In the genomic region with DNA sequence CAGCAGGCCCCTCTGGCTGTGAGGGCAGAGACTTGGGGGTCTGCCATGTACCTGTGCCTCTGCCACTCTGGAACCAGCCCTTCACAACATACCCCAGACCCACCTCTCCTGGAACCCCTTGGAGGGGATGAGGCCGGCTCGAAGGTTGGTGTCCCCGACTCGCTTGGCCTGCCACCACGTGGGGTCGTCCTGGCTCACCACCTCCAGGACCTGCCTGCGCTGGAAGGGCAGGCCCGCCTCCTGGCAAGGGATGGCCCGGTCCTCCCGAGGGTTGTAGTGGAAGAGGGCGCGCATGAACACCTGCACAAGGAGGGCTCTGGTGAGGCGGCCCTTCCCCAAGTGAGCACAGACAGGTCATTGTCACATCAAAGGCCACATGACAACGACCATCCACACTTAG, we compare ENCODE assay signal across 19 cellular contexts. TPM values are rescaled to one million over a fixed set of nuclear protein-coding genes. Genes with fewer than 3 reads are reported as not detected.
DNase-seq lines count a peak whose midpoint lies in the region; ATAC-seq and TF ChIP-seq lines count a peak whose summit lies in the region.
"Had no signal": no experiment of that assay in that cellular context is flagged by ENCODE, and none has a peak within 500 bp of the region (broad histone marks: within the 10 kb centered on the region; RNA-seq: fewer than 3 reads in every experiment).

No MANE protein-coding gene starts in this region.

- H3K4me3 ChIP-seq in right atrium auricular region (no peak overlapping the region), thyroid gland (replicated peaks in 1 of 3) (no peak overlapping the region)
- H3K4me3 ChIP-seq: A549 had no signal

- 46 to 69% methylated on average over 6 to 14 of the region's 14 CpGs for WGBS in thyroid gland, 2 donors

- peak; percentile 34 for DNase-seq in DMS53 (lab: John Stamatoyannopoulos, UW)
- DNase-seq in DMS53 treated with DMSO at 0.1 percent for 48 hours (lab: John Stamatoyannopoulos, UW; ENCODE audit: unreplicated experiment), result no peak
- no peak for DNase-seq in right atrium auricular region (ENCODE audit: low spot score)
- no peak for DNase-seq in left cardiac atrium
- peak; percentile 65 to 70 for DNase-seq in thyroid gland
- no peak for DNase-seq in hepatic stellate cell (ENCODE audit: low spot score)
- no peak for DNase-seq in NCI-H1417 (lab: John Stamatoyannopoulos, UW)
- DNase-seq: AML-193; Caco-2; CD4-positive, alpha-beta T cell; DMS153; DND-41; EL; H9 had no signal

- no peak for ATAC-seq in left cardiac atrium
- ATAC-seq: A549 had no signal

- no peaks in the 10 kb centered on the region for H3K27me3 ChIP-seq in right atrium auricular region
- H3K27me3 ChIP-seq in thyroid gland, result no peaks in the 10 kb centered on the region

- TF ChIP-seq CTCF in right atrium auricular region (IDR thresholded peaks at IDR 0.05), result no peak
- TF ChIP-seq CTCF in thyroid gland (IDR thresholded peaks at IDR 0.05), result no peak

- H3K9me3 ChIP-seq in right atrium auricular region (no peaks in the 10 kb centered on the region), thyroid gland (no peaks in the 10 kb centered on the region)
- H3K9me3 ChIP-seq: A549, Caco-2 had no signal

- H3K4me1 ChIP-seq in right atrium auricular region (peaks cover 0 to 52% of the 10 kb centered on the region in 2 donors), thyroid gland (peaks cover 0 to 5% of the 10 kb centered on the region in 2 donors)
- H3K4me1 ChIP-seq: Caco-2 had no signal

- intact Hi-C loops in left cardiac atrium (cut with DNase I) (no loop called here), thyroid gland (cut with DNase I) (no loop called here)

- no peak for TF ChIP-seq POLR2A in thyroid gland (IDR thresholded peaks at IDR 0.05)

- H3K36me3 ChIP-seq in right atrium auricular region, result peaks cover 77% of the 10 kb centered on the region
- H3K36me3 ChIP-seq in thyroid gland, result no peaks in the 10 kb centered on the region

- H3K27ac ChIP-seq in right atrium auricular region (peak overlapping the region; percentile 91 to 96), thyroid gland (no peak overlapping the region)
- H3K27ac ChIP-seq: 22Rv1, A549, C4-2B had no signal

RNA-seq across cellular contexts. Expression of a gene that starts 12.2 kb away (rescaled TPM):
- total RNA-seq in right atrium auricular region (10 to 100 TPM; 35.0 to 36.2 TPM), left cardiac atrium (10 to 100 TPM; 30.7 to 74.2 TPM), thyroid gland (10 to 100 TPM in 3 of 4 donors, 1 to 10 TPM in 1; 7.1 to 20.5 (median 15.4) TPM)

RNA-seq across cellular contexts. Expression of a gene that starts 26.2 kb away (rescaled TPM):
- total RNA-seq in right atrium auricular region (10 to 100 TPM; 11.8 to 30.4 TPM), left cardiac atrium (10 to 100 TPM; 14.5 to 15.0 TPM), thyroid gland (10 to 100 TPM in 1 of 4 donors, 1 to 10 TPM in 3; 1.5 to 22.5 (median 2.2) TPM)
- total RNA-seq: Caco-2; CD4-positive, alpha-beta T cell; G401; H1; H9 had no signal

RNA-seq across cellular contexts. Expression of a gene that starts 40.5 kb away (rescaled TPM):
- total RNA-seq in right atrium auricular region (not detected), left cardiac atrium (not detected), thyroid gland (under 1 TPM in 1 of 4 donors, not detected in 3; 0.13 TPM)
- total RNA-seq: CD4-positive, alpha-beta T cell; G401; H9 had no signal

RNA-seq across cellular contexts. Expression of a gene that starts 42.0 kb away (rescaled TPM):
- total RNA-seq in right atrium auricular region (100 to 1,000 TPM; 151 to 175 TPM), left cardiac atrium (100 to 1,000 TPM; 149 to 204 TPM), thyroid gland (10 to 100 TPM; 67.7 to 98.5 (median 72.0) TPM)

Comparison
In these comparisons a context has a peak if more than half of its experiments do, and no peak if none do; other contexts are left out.
1. DNase-seq: peak in DMS53 (single experiment) and thyroid gland (2 of 2); none in DMS53 treated with DMSO at 0.1 percent for 48 hours (single experiment), right atrium auricular region (single experiment), left cardiac atrium (single experiment), hepatic stellate cell (single experiment) and NCI-H1417 (0 of 3).
2. H3K27ac ChIP-seq: peak in right atrium auricular region (2 of 2); none in thyroid gland (0 of 3).